11 cellular contexts compared by ENCODE assay signal in the genomic region with DNA sequence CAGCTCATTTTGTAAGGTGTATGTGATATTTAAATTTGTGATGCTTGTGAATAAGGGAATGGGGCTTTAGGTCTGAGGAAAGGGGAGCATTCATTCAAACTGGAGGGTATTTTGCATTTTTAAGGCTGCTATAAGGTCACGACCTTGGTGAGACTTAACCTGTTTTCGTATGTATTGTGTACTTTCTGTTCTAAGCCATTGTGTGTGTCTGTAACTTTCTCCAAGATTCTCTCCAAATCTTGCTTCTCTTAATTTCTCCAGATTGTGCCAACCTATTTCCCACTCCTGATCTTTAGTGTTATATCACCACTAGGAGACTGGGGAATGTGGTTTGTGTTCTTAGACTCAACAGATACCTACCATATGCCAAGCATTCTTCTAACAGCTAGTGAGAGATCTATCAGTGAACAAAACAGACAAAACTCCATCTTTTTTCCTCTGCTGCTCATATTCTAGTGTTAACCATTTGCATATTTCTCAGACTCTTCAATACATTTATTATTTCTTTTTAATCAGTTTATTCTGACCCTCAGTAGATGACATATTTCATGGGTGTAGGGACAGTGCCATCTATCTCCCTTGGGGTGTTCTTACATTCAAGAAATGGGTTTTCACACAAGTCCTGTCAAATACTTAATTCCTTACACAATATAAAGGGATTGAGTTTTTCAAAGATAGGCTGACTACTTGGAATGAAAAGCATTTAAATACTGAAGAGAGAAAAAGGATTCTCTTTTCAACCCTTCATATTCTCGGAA. TPM values are rescaled to one million over a fixed set of nuclear protein-coding genes. Genes with fewer than 3 reads are reported as not detected.
DNase-seq lines count a peak whose midpoint lies in the region; ATAC-seq and TF ChIP-seq lines count a peak whose summit lies in the region.
"Had no signal": no experiment of that assay in that cellular context is flagged by ENCODE, and none has a peak within 500 bp of the region (broad histone marks: within the 10 kb centered on the region; RNA-seq: fewer than 3 reads in every experiment).

No MANE protein-coding gene starts in this region.

- TF ChIP-seq CTCF in colonic mucosa (IDR thresholded peaks at IDR 0.05) = peak; percentile 30

- no peak overlapping the region for H3K9ac ChIP-seq in colonic mucosa (ENCODE audit: low read depth in 2 of 2, low read length in 2 of 2)

- H3K27me3 ChIP-seq in CD4-positive, CD25-positive, alpha-beta regulatory T cell (ENCODE audit: control insufficient read depth, insufficient read depth, low read length) = no peaks in the 10 kb centered on the region
- no peaks in the 10 kb centered on the region for H3K27me3 ChIP-seq in colonic mucosa

- no peaks in the 10 kb centered on the region for H3K4me1 ChIP-seq in CD4-positive, CD25-positive, alpha-beta regulatory T cell (ENCODE audit: control insufficient read depth, insufficient read depth, low read length, poor library complexity, severe bottlenecking)
- no peaks in the 10 kb centered on the region for H3K4me1 ChIP-seq in colonic mucosa

- H3K9me3 ChIP-seq in CD4-positive, CD25-positive, alpha-beta regulatory T cell (ENCODE audit: control insufficient read depth in 2 of 2, low read length in 2 of 2) = no peaks in the 10 kb centered on the region
- no peaks in the 10 kb centered on the region for H3K9me3 ChIP-seq in colonic mucosa

- peak overlapping the region; percentile 2 for H3K27ac ChIP-seq in CD4-positive, CD25-positive, alpha-beta regulatory T cell (ENCODE audit: insufficient read depth, low read length, poor library complexity, severe bottlenecking)
- no peak overlapping the region for H3K27ac ChIP-seq in colonic mucosa

- DNase-seq in CD4-positive, CD25-positive, alpha-beta regulatory T cell = peak in 1 of 3 donors; percentile 25
- DNase-seq in KBM-7 (peak; percentile 5), colonic mucosa (no peak), midbrain (lab: John Stamatoyannopoulos, UW) (peak; percentile 43)
- no peak for DNase-seq in activated naive CD4-positive, alpha-beta T cell treated with anti-CD3 and anti-CD28 coated beads, Interleukin-2, amount 50 U/mL, for 16 hours
- DNase-seq in T-helper 2 cell treated with Interferon-gamma antibody and Interleukin-4, amounts not matched to agents 5 μg/mL and 100 μg/mL, for 36 hours (ENCODE audit: low spot score) = no peak
- DNase-seq in activated T-helper 2 cell treated with anti-CD3 and anti-CD28 coated beads, Interferon-gamma antibody, Interleukin-2, Interleukin-4, amounts not matched to agents 10 μg/mL and 5 μg/mL and 100 μg/mL, durations not matched to agents 14 hours and 24 hours and 36 hours (ENCODE audit: low spot score) = no peak
- DNase-seq: foreskin melanocyte; naive thymus-derived CD4-positive, alpha-beta T cell had no signal

- no peaks in the 10 kb centered on the region for H3K27me3 Mint-ChIP-seq in CD4-positive, CD25-positive, alpha-beta regulatory T cell
- H3K27me3 Mint-ChIP-seq in T-helper 2 cell treated with Interferon-gamma antibody and Interleukin-4, amounts not matched to agents 5 μg/mL and 100 μg/mL, for 36 hours (ENCODE audit: low read depth) = no peaks in the 10 kb centered on the region
- no peaks in the 10 kb centered on the region for H3K27me3 Mint-ChIP-seq in activated T-helper 2 cell treated with anti-CD3 and anti-CD28 coated beads, Interferon-gamma antibody, Interleukin-2, Interleukin-4, amounts not matched to agents 10 μg/mL and 5 μg/mL and 100 μg/mL, durations not matched to agents 14 hours and 24 hours and 36 hours (ENCODE audit: low read depth)
- H3K27me3 Mint-ChIP-seq: activated naive CD8-positive, alpha-beta T cell; naive thymus-derived CD4-positive, alpha-beta T cell had no signal

- in situ Hi-C loops in KBM-7 (cut with MboI; ENCODE audit: low pct_unique_long_range_greater_than_20kb, low sequenced_read_pairs) = no loop called here

- peaks cover 11% of the 10 kb centered on the region for H3K36me3 ChIP-seq in CD4-positive, CD25-positive, alpha-beta regulatory T cell (ENCODE audit: control insufficient read depth, insufficient read depth, low read length)
- no peaks in the 10 kb centered on the region for H3K36me3 ChIP-seq in colonic mucosa

- H3K4me3 Mint-ChIP-seq in CD4-positive, CD25-positive, alpha-beta regulatory T cell = no peak overlapping the region
- no peak overlapping the region for H3K4me3 Mint-ChIP-seq in T-helper 2 cell treated with Interferon-gamma antibody and Interleukin-4, amounts not matched to agents 5 μg/mL and 100 μg/mL, for 36 hours
- no peak overlapping the region for H3K4me3 Mint-ChIP-seq in activated T-helper 2 cell treated with anti-CD3 and anti-CD28 coated beads, Interferon-gamma antibody, Interleukin-2, Interleukin-4, amounts not matched to agents 10 μg/mL and 5 μg/mL and 100 μg/mL, durations not matched to agents 14 hours and 24 hours and 36 hours (ENCODE audit: low read depth)
- H3K4me3 Mint-ChIP-seq: activated naive CD8-positive, alpha-beta T cell; naive thymus-derived CD4-positive, alpha-beta T cell had no signal

- ATAC-seq in CD4-positive, CD25-positive, alpha-beta regulatory T cell (ENCODE audit: low read depth in 2 of 2) = no peak
- no peak for ATAC-seq in GM18858 (IDR thresholded peaks at IDR 0.05; ENCODE audit: unreplicated experiment)
- ATAC-seq: naive thymus-derived CD4-positive, alpha-beta T cell had no signal

- H3K9me3 Mint-ChIP-seq in CD4-positive, CD25-positive, alpha-beta regulatory T cell = no peaks in the 10 kb centered on the region
- H3K9me3 Mint-ChIP-seq in T-helper 2 cell treated with Interferon-gamma antibody and Interleukin-4, amounts not matched to agents 5 μg/mL and 100 μg/mL, for 36 hours = no peaks in the 10 kb centered on the region
- no peaks in the 10 kb centered on the region for H3K9me3 Mint-ChIP-seq in activated T-helper 2 cell treated with anti-CD3 and anti-CD28 coated beads, Interferon-gamma antibody, Interleukin-2, Interleukin-4, amounts not matched to agents 10 μg/mL and 5 μg/mL and 100 μg/mL, durations not matched to agents 14 hours and 24 hours and 36 hours
- H3K9me3 Mint-ChIP-seq: naive thymus-derived CD4-positive, alpha-beta T cell had no signal

- H3K4me1 Mint-ChIP-seq in CD4-positive, CD25-positive, alpha-beta regulatory T cell = peaks cover 2 to 10% (median 6%) of the 10 kb centered on the region in 4 donors
- peaks cover 7% of the 10 kb centered on the region for H3K4me1 Mint-ChIP-seq in T-helper 2 cell treated with Interferon-gamma antibody and Interleukin-4, amounts not matched to agents 5 μg/mL and 100 μg/mL, for 36 hours (ENCODE audit: low read depth)
- H3K4me1 Mint-ChIP-seq in activated T-helper 2 cell treated with anti-CD3 and anti-CD28 coated beads, Interferon-gamma antibody, Interleukin-2, Interleukin-4, amounts not matched to agents 10 μg/mL and 5 μg/mL and 100 μg/mL, durations not matched to agents 14 hours and 24 hours and 36 hours (ENCODE audit: low read depth) = peaks cover 20% of the 10 kb centered on the region

- H3K36me3 Mint-ChIP-seq in CD4-positive, CD25-positive, alpha-beta regulatory T cell = peaks cover 24% of the 10 kb centered on the region
- peaks cover 6% of the 10 kb centered on the region for H3K36me3 Mint-ChIP-seq in T-helper 2 cell treated with Interferon-gamma antibody and Interleukin-4, amounts not matched to agents 5 μg/mL and 100 μg/mL, for 36 hours (ENCODE audit: low read depth)
- peaks cover 43% of the 10 kb centered on the region for H3K36me3 Mint-ChIP-seq in activated T-helper 2 cell treated with anti-CD3 and anti-CD28 coated beads, Interferon-gamma antibody, Interleukin-2, Interleukin-4, amounts not matched to agents 10 μg/mL and 5 μg/mL and 100 μg/mL, durations not matched to agents 14 hours and 24 hours and 36 hours (ENCODE audit: low read depth)

- no peak overlapping the region for H3K27ac Mint-ChIP-seq in CD4-positive, CD25-positive, alpha-beta regulatory T cell
- no peak overlapping the region for H3K27ac Mint-ChIP-seq in T-helper 2 cell treated with Interferon-gamma antibody and Interleukin-4, amounts not matched to agents 5 μg/mL and 100 μg/mL, for 36 hours
- no peak overlapping the region for H3K27ac Mint-ChIP-seq in activated T-helper 2 cell treated with anti-CD3 and anti-CD28 coated beads, Interferon-gamma antibody, Interleukin-2, Interleukin-4, amounts not matched to agents 10 μg/mL and 5 μg/mL and 100 μg/mL, durations not matched to agents 14 hours and 24 hours and 36 hours
- H3K27ac Mint-ChIP-seq: activated naive CD8-positive, alpha-beta T cell had no signal

- intact Hi-C loops in colonic mucosa (cut with DNase I) = loop anchor here (10.0 kb wide), 1 partner anchor 519 kb away; no protein-coding TSS in a partner anchor
- intact Hi-C loops in activated T-helper 2 cell treated with anti-CD3 and anti-CD28 coated beads, Interferon-gamma antibody, Interleukin-2, Interleukin-4, amounts not matched to agents 10 μg/mL and 5 μg/mL and 100 μg/mL, durations not matched to agents 14 hours and 24 hours and 36 hours (cut with micrococcal nuclease) = no loop called here

- H3K4me3 ChIP-seq in CD4-positive, CD25-positive, alpha-beta regulatory T cell (ENCODE audit: low read depth, low read length) = no peak overlapping the region
- H3K4me3 ChIP-seq in colonic mucosa = no peak overlapping the region

RNA-seq across cellular contexts. Expression of a gene that starts 27.5 kb away (rescaled TPM):
- total RNA-seq in CD4-positive, CD25-positive, alpha-beta regulatory T cell = 25.0 TPM
- 10 to 100 TPM in 1 of 4 donors, 1 to 10 TPM in 3; 3.1 to 10.0 (median 6.0) TPM for polyA plus RNA-seq in CD4-positive, CD25-positive, alpha-beta regulatory T cell
- total RNA-seq in colonic mucosa = 100 to 1,000 TPM; 378 to 678 TPM
- 12.6 and 13.5 TPM in 2 replicates for total RNA-seq in activated T-helper 2 cell treated with anti-CD3 and anti-CD28 coated beads, Interferon-gamma antibody, Interleukin-2, Interleukin-4, amounts not matched to agents 10 μg/mL and 5 μg/mL and 100 μg/mL, durations not matched to agents 14 hours and 24 hours and 36 hours

Comparison
In these comparisons a context has a peak if more than half of its experiments do, and no peak if none do; other contexts are left out.
1. DNase-seq: peak in KBM-7 (single experiment) and midbrain (single experiment); none in colonic mucosa (single experiment), activated naive CD4-positive, alpha-beta T cell treated with anti-CD3 and anti-CD28 coated beads, Interleukin-2, amount 50 U/mL, for 16 hours (single experiment), T-helper 2 cell treated with Interferon-gamma antibody and Interleukin-4, amounts not matched to agents 5 μg/mL and 100 μg/mL, for 36 hours (single experiment) and activated T-helper 2 cell treated with anti-CD3 and anti-CD28 coated beads, Interferon-gamma antibody, Interleukin-2, Interleukin-4, amounts not matched to agents 10 μg/mL and 5 μg/mL and 100 μg/mL, durations not matched to agents 14 hours and 24 hours and 36 hours (single experiment).
2. RNA of a gene that starts 27.5 kb away (total RNA-seq): 378 to 678 TPM in colonic mucosa; 25.0 TPM in CD4-positive, CD25-positive, alpha-beta regulatory T cell (single experiment) and 12.6 to 13.5 TPM in activated T-helper 2 cell treated with anti-CD3 and anti-CD28 coated beads, Interferon-gamma antibody, Interleukin-2, Interleukin-4, amounts not matched to agents 10 μg/mL and 5 μg/mL and 100 μg/mL, durations not matched to agents 14 hours and 24 hours and 36 hours; every median in the first group is over 10 times any median in the second.